Comparison of ENCODE assay signal across 2 cellular contexts in genomic region chr5:157994271-157994691, GRCh38.
TF ChIP-seq lines count a peak whose summit lies in the region.

No MANE protein-coding gene starts in this region.

TF ChIP-seq in IMR-90, 13 proteins besides CTCF, POLR2A, EP300 and RAD21:
- TF ChIP-seq MAZ (IDR thresholded peaks at IDR 0.05; ENCODE audit: borderline replicate concordance, low read depth, low read length), result no peak
- no peak for TF ChIP-seq MAFK (IDR thresholded peaks at IDR 0.05; ENCODE audit: low read depth, low read length)
- TF ChIP-seq MXI1 (IDR thresholded peaks at IDR 0.05; ENCODE audit: borderline replicate concordance, low read depth, low read length), result no peak
- no peak for TF ChIP-seq CHD1 (IDR thresholded peaks at IDR 0.05; ENCODE audit: low read depth, low read length)

TF ChIP-seq in SK-N-SH, 30 proteins besides CTCF, POLR2A, EP300 and RAD21:
- TF ChIP-seq USF2 (IDR thresholded peaks at IDR 0.05; ENCODE audit: borderline replicate concordance, low read depth, low read length), result no peak
- no peak for TF ChIP-seq TAF1 (IDR thresholded peaks at IDR 0.05; ENCODE audit: borderline replicate concordance, low read depth, low read length)
- no peak for TF ChIP-seq RCOR1 (IDR thresholded peaks at IDR 0.05; ENCODE audit: low read length)
- TF ChIP-seq FOSL2 (IDR thresholded peaks at IDR 0.05; ENCODE audit: borderline replicate concordance, low read depth), result no peak
- TF ChIP-seq TEAD4 (IDR thresholded peaks at IDR 0.05; ENCODE audit: borderline replicate concordance, insufficient read depth), result no peak
- no peak for TF ChIP-seq EZH2phosphoT487 (IDR thresholded peaks at IDR 0.05; ENCODE audit: borderline replicate concordance, low read depth)
- no peak for TF ChIP-seq MAX (IDR thresholded peaks at IDR 0.05; ENCODE audit: low read depth)
- no peak for TF ChIP-seq CHD2 (IDR thresholded peaks at IDR 0.05; ENCODE audit: low read length, partially characterized antibody)
- no peak for TF ChIP-seq GABPA (IDR thresholded peaks at IDR 0.05; ENCODE audit: low read depth)
- no peak for TF ChIP-seq NRF1 (IDR thresholded peaks at IDR 0.05; ENCODE audit: low read depth, low read length)
- TF ChIP-seq FOXJ3 (CRISPR knock-in tag; IDR thresholded peaks at IDR 0.05), result no peak
- TF ChIP-seq GATA2 (CRISPR knock-in tag; IDR thresholded peaks at IDR 0.05), result no peak
- no peak for TF ChIP-seq PBX3 (IDR thresholded peaks at IDR 0.05)
- no peak for TF ChIP-seq SIN3A (IDR thresholded peaks at IDR 0.05; ENCODE audit: borderline replicate concordance, low read depth, low read length)
- no peak for TF ChIP-seq NFIC (IDR thresholded peaks at IDR 0.05; ENCODE audit: borderline replicate concordance)
- TF ChIP-seq IRF3 (IDR thresholded peaks at IDR 0.05; ENCODE audit: low read depth, low read length), result no peak
- TF ChIP-seq REST (IDR thresholded peaks at IDR 0.05; ENCODE audit: low read depth, low read length), result no peak
- TF ChIP-seq FOXM1 (IDR thresholded peaks at IDR 0.05; ENCODE audit: low read depth), result no peak
- TF ChIP-seq JUND (IDR thresholded peaks at IDR 0.05), result no peak
